9 cellular contexts compared by ENCODE assay signal in genomic region chr1:67713071-67713806, GRCh38. TPM values are rescaled to one million over a fixed set of nuclear protein-coding genes. Genes with fewer than 3 reads are reported as not detected.
DNase-seq lines count a peak whose midpoint lies in the region; ATAC-seq lines count a peak whose summit lies in the region.
"Had no signal": no experiment of that assay in that cellular context is flagged by ENCODE, and none has a peak within 500 bp of the region (broad histone marks: within the 10 kb centered on the region; RNA-seq: fewer than 3 reads in every experiment).

No MANE protein-coding gene starts in this region.

- H2AK5ac ChIP-seq in mesendoderm (ENCODE audit: low read length) = no peak overlapping the region

- no peaks in the 10 kb centered on the region for H3K4me1 Mint-ChIP-seq in activated CD4-positive, alpha-beta memory T cell treated with anti-CD3 and anti-CD28 coated beads for 36 hours (ENCODE audit: low read depth)

- CTCF ChIA-PET in activated CD4-positive, alpha-beta memory T cell treated with anti-CD3 and anti-CD28 coated beads for 36 hours (lab: Charles Lee) = interaction anchor here (0.6 to 1.4 kb wide), 2 partner anchors 47 to 143 kb away, joined by 3 to 5 read pairs; no protein-coding TSS in a partner anchor

- no peak overlapping the region for H3K4me2 ChIP-seq in mesendoderm (ENCODE audit: low read length)

- H3K9ac ChIP-seq in mesendoderm (ENCODE audit: low read length) = no peak overlapping the region

- no peaks in the 10 kb centered on the region for H3K27me3 Mint-ChIP-seq in activated CD4-positive, alpha-beta memory T cell treated with anti-CD3 and anti-CD28 coated beads for 36 hours

- no CpG with 5 or more reads among the region's 3 CpGs for WGBS in mesendoderm (ENCODE audit: extremely low coverage, insufficient coverage, low lambda C conversion rate)

- H3K27ac ChIP-seq in mesendoderm (ENCODE audit: low read depth, low read length) = no peak overlapping the region

- H3K79me2 ChIP-seq in mesendoderm (ENCODE audit: control insufficient read depth, insufficient read depth, low read length) = no peaks in the 10 kb centered on the region

- H4K5ac ChIP-seq in mesendoderm (ENCODE audit: low read length) = no peak overlapping the region

- H3K4me3 ChIP-seq in mesendoderm (ENCODE audit: low read length) = no peak overlapping the region

- DNase-seq in DMS79 treated with DMSO at 0.1 percent for 48 hours (lab: John Stamatoyannopoulos, UW) (peak; percentile 88), NCI-H187 treated with DMSO at 0.1 percent for 48 hours (lab: John Stamatoyannopoulos, UW) (peak; percentile 70), amniotic epithelial cell (ENCODE audit: low read depth) (peak; percentile 69), mesendoderm (no peak)
- DNase-seq in activated CD4-positive, alpha-beta memory T cell treated with anti-CD3 and anti-CD28 coated beads for 36 hours = no peak

- H4K8ac ChIP-seq in mesendoderm (ENCODE audit: low read depth, low read length) = no peak overlapping the region

- no peaks in the 10 kb centered on the region for H3K79me1 ChIP-seq in mesendoderm (ENCODE audit: low read length)

- H3K23ac ChIP-seq in mesendoderm (ENCODE audit: low read length) = no peak overlapping the region

- H3K18ac ChIP-seq in mesendoderm (ENCODE audit: low read length) = no peak overlapping the region

- intact Hi-C loops in activated CD4-positive, alpha-beta memory T cell treated with anti-CD3 and anti-CD28 coated beads for 36 hours (cut with micrococcal nuclease) = no loop called here

- H3K9me3 Mint-ChIP-seq in activated CD4-positive, alpha-beta memory T cell treated with anti-CD3 and anti-CD28 coated beads for 36 hours = no peaks in the 10 kb centered on the region
- H3K9me3 Mint-ChIP-seq: activated naive CD4-positive, alpha-beta T cell treated with anti-CD3 and anti-CD28 coated beads, Interleukin-2, amount 50 U/mL, for 72 hours had no signal

- H3K4me1 ChIP-seq in mesendoderm (ENCODE audit: control insufficient read depth, low read depth, low read length) = peaks cover 12% of the 10 kb centered on the region

- H3K36me3 ChIP-seq in mesendoderm (ENCODE audit: control insufficient read depth, insufficient read depth, low read length) = no peaks in the 10 kb centered on the region

- no peak overlapping the region for H2BK120ac ChIP-seq in mesendoderm (ENCODE audit: low read depth, low read length)

- no peak overlapping the region for H3K4ac ChIP-seq in mesendoderm (ENCODE audit: low read depth, low read length)

- no peak overlapping the region for H2BK5ac ChIP-seq in mesendoderm (ENCODE audit: low read length)

- H3K4me3 Mint-ChIP-seq in activated CD4-positive, alpha-beta memory T cell treated with anti-CD3 and anti-CD28 coated beads for 36 hours = no peak overlapping the region

- POLR2A ChIA-PET in activated CD4-positive, alpha-beta memory T cell treated with anti-CD3 and anti-CD28 coated beads for 36 hours (lab: Charles Lee) = no interaction called here

- no peak for ATAC-seq in HG02870 (IDR thresholded peaks at IDR 0.05; ENCODE audit: unreplicated experiment)
- ATAC-seq in GM21576 (IDR thresholded peaks at IDR 0.05; ENCODE audit: unreplicated experiment) = no peak
- ATAC-seq in HG02798 (IDR thresholded peaks at IDR 0.05; ENCODE audit: poor library complexity, unreplicated experiment) = no peak

- no peak overlapping the region for H2BK15ac ChIP-seq in mesendoderm (replicated peaks; ENCODE audit: low read depth)

- no peaks in the 10 kb centered on the region for H3K27me3 ChIP-seq in mesendoderm (ENCODE audit: insufficient read depth, low read length, poor library complexity)

- no peak overlapping the region for H3K27ac Mint-ChIP-seq in activated CD4-positive, alpha-beta memory T cell treated with anti-CD3 and anti-CD28 coated beads for 36 hours
- H3K27ac Mint-ChIP-seq: activated naive CD4-positive, alpha-beta T cell treated with anti-CD3 and anti-CD28 coated beads, Interleukin-2, amount 50 U/mL, for 72 hours had no signal

- peak overlapping the region; percentile 65 for H3K56ac ChIP-seq in mesendoderm (ENCODE audit: low read length)

- no peaks in the 10 kb centered on the region for H3K36me3 Mint-ChIP-seq in activated CD4-positive, alpha-beta memory T cell treated with anti-CD3 and anti-CD28 coated beads for 36 hours
- H3K36me3 Mint-ChIP-seq: activated naive CD4-positive, alpha-beta T cell treated with anti-CD3 and anti-CD28 coated beads, Interleukin-2, amount 50 U/mL, for 72 hours had no signal

RNA-seq across cellular contexts. Expression of gene GADD45A, which starts 28.2 kb away (rescaled TPM):
- polyA plus RNA-seq in mesendoderm (2013, experiment 1 of 2) = 33.2 TPM
- 33.5 TPM for polyA plus RNA-seq in mesendoderm (2013, experiment 2 of 2)
- 10 to 100 TPM; 36.2 to 39.1 TPM for total RNA-seq in activated CD4-positive, alpha-beta memory T cell treated with anti-CD3 and anti-CD28 coated beads for 36 hours

Comparison
In these comparisons a context has a peak if more than half of its experiments do, and no peak if none do; other contexts are left out.
1. DNase-seq: peak in DMS79 treated with DMSO at 0.1 percent for 48 hours (single experiment), NCI-H187 treated with DMSO at 0.1 percent for 48 hours (single experiment) and amniotic epithelial cell (single experiment); none in mesendoderm (single experiment) and activated CD4-positive, alpha-beta memory T cell treated with anti-CD3 and anti-CD28 coated beads for 36 hours (single experiment).